17 cellular contexts compared by ENCODE assay signal in genomic region chr15:26674467-26674866, GRCh38.
DNase-seq lines count a peak whose midpoint lies in the region; ATAC-seq and TF ChIP-seq lines count a peak whose summit lies in the region.
"Had no signal": no experiment of that assay in that cellular context is flagged by ENCODE, and none has a peak within 500 bp of the region (broad histone marks: within the 10 kb centered on the region; RNA-seq: fewer than 3 reads in every experiment).

No MANE protein-coding gene starts in this region.

- no peaks in the 10 kb centered on the region; the same call in 1 of the 2 replicates for H3K9me2 ChIP-seq in GM23338 (ENCODE audit: insufficient read depth)

- H2AK5ac ChIP-seq in mesendoderm (ENCODE audit: low read length): no peak overlapping the region

- no peak for DNase-seq in GM23338 (ENCODE audit: low spot score)
- DNase-seq in SK-N-DZ (ENCODE audit: low spot score): peak; percentile 94
- no peak for DNase-seq in WTC11 (ENCODE audit: low spot score)
- DNase-seq in mesendoderm: no peak
- DNase-seq in activated CD4-positive, alpha-beta T cell treated with anti-CD3 and anti-CD28 coated beads for 48 hours: no peak
- no peak for DNase-seq in LoVo (ENCODE audit: low spot score)
- DNase-seq: Caco-2; CD4-positive, CD25-positive, alpha-beta regulatory T cell; CD8-positive, alpha-beta T cell; DMS79; EL; GDM1; GOT3; HCEC 1CT had no signal

- H4K5ac ChIP-seq in mesendoderm (ENCODE audit: low read length): no peak overlapping the region

- H3K18ac ChIP-seq in mesendoderm (ENCODE audit: low read length): peak overlapping the region; percentile 20

- no peak overlapping the region for H3K56ac ChIP-seq in mesendoderm (ENCODE audit: low read length)

- no peaks in the 10 kb centered on the region for H3K36me3 ChIP-seq in GM23338 (ENCODE audit: insufficient read depth)
- no peaks in the 10 kb centered on the region for H3K36me3 ChIP-seq in mesendoderm (ENCODE audit: control insufficient read depth, insufficient read depth, low read length)
- H3K36me3 ChIP-seq: BLaER1 had no signal

- no peak overlapping the region for H2BK120ac ChIP-seq in mesendoderm (ENCODE audit: low read depth, low read length)

- H4K20me1 ChIP-seq in GM23338 (replicated peaks; ENCODE audit: insufficient read depth): peaks cover 7% of the 10 kb centered on the region
- H4K20me1 ChIP-seq: BLaER1 had no signal

- H3K27ac ChIP-seq in GM23338 (ENCODE audit: low read depth) (peak overlapping the region; percentile 74; the same call in 1 of the 2 replicates), mesendoderm (ENCODE audit: low read depth, low read length) (no peak overlapping the region)
- H3K27ac ChIP-seq: BLaER1, C4-2B had no signal

- WGBS in mesendoderm (ENCODE audit: extremely low coverage, insufficient coverage, low lambda C conversion rate): no CpG with 5 or more reads among the region's 4 CpGs

- H3K4ac ChIP-seq in mesendoderm (ENCODE audit: low read depth, low read length): no peak overlapping the region

- no peak overlapping the region for H3K23ac ChIP-seq in mesendoderm (ENCODE audit: low read length)

- H3K4me1 Mint-ChIP-seq in GM23338 (peaks cover 73% of the 10 kb centered on the region), WTC11 (peaks cover 79% of the 10 kb centered on the region)
- H3K4me1 Mint-ChIP-seq: CD4-positive, CD25-positive, alpha-beta regulatory T cell had no signal

- H2BK5ac ChIP-seq in mesendoderm (ENCODE audit: low read length): no peak overlapping the region

- peaks cover 14% of the 10 kb centered on the region for H3K79me1 ChIP-seq in mesendoderm (ENCODE audit: low read length)

- H3K27me3 Mint-ChIP-seq in GM23338 (ENCODE audit: insufficient read depth, low read depth, poor library complexity): peaks cover 10% of the 10 kb centered on the region
- H3K27me3 Mint-ChIP-seq in WTC11 (ENCODE audit: low read depth): no peaks in the 10 kb centered on the region
- H3K27me3 Mint-ChIP-seq: CD4-positive, CD25-positive, alpha-beta regulatory T cell had no signal

- H3K36me3 Mint-ChIP-seq in GM23338 (ENCODE audit: low read depth) (peaks cover 3% of the 10 kb centered on the region; the same call in 2 of the 3 replicates), WTC11 (no peaks in the 10 kb centered on the region)
- H3K36me3 Mint-ChIP-seq: CD8-positive, alpha-beta T cell had no signal

- H3K4me3 Mint-ChIP-seq in GM23338 (no peak overlapping the region), WTC11 (no peak overlapping the region)
- H3K4me3 Mint-ChIP-seq: CD4-positive, CD25-positive, alpha-beta regulatory T cell; CD8-positive, alpha-beta T cell had no signal

- H3F3A ChIP-seq in GM23338 (replicated peaks; ENCODE audit: low read depth): 0 out of 2 replicates have a peak, but pooled peaks cover 2% of the 10 kb centered on the region

- no peak overlapping the region for H2AFZ ChIP-seq in GM23338

- peaks cover 92% of the 10 kb centered on the region for H3K79me2 ChIP-seq in GM23338 (replicated peaks; ENCODE audit: insufficient read depth)
- H3K79me2 ChIP-seq in mesendoderm (ENCODE audit: control insufficient read depth, insufficient read depth, low read length): peaks cover 25% of the 10 kb centered on the region

- no peak overlapping the region for H3K4me3 ChIP-seq in GM23338
- H3K4me3 ChIP-seq in mesendoderm (ENCODE audit: low read length): no peak overlapping the region
- H3K4me3 ChIP-seq: BLaER1 had no signal

- CTCF ChIA-PET in WTC11 (lab: Charles Lee): interaction anchor here (0.6 to 0.9 kb wide), 3 partner anchors 11 to 308 kb away, joined by 3 read pairs; no protein-coding TSS in a partner anchor

- H3K27ac Mint-ChIP-seq in GM23338 (peak overlapping the region; percentile 11; the same call in 1 of the 2 replicates), WTC11 (peak overlapping the region; percentile 43)
- H3K27ac Mint-ChIP-seq: CD4-positive, CD25-positive, alpha-beta regulatory T cell; CD8-positive, alpha-beta T cell had no signal

- no peaks in the 10 kb centered on the region; the same call in 2 of the 3 replicates for H3K9me3 Mint-ChIP-seq in GM23338
- H3K9me3 Mint-ChIP-seq in WTC11: no peaks in the 10 kb centered on the region

- ATAC-seq in GM23338 (no peak), WTC11 (no peak), HG02571 (IDR thresholded peaks at IDR 0.05; ENCODE audit: unreplicated experiment) (no peak)
- ATAC-seq: CD8-positive, alpha-beta T cell had no signal

- TF ChIP-seq CTCF in GM23338 (conservative IDR thresholded peaks at IDR 0.05; ENCODE audit: low read depth in 2 of 2) (no peak), WTC11 (IDR thresholded peaks at IDR 0.05) (no peak)

- peaks cover 47% of the 10 kb centered on the region for H3K4me1 ChIP-seq in GM23338 (ENCODE audit: insufficient read depth)
- peaks cover 8% of the 10 kb centered on the region for H3K4me1 ChIP-seq in mesendoderm (ENCODE audit: control insufficient read depth, low read depth, low read length)
- H3K4me1 ChIP-seq: BLaER1, Caco-2 had no signal

- no peak overlapping the region for H3K4me2 ChIP-seq in GM23338
- no peak overlapping the region for H3K4me2 ChIP-seq in mesendoderm (ENCODE audit: low read length)
- H3K4me2 ChIP-seq: BLaER1 had no signal

- POLR2A ChIA-PET in WTC11 (lab: Charles Lee): no interaction called here

- no peak overlapping the region for H2BK15ac ChIP-seq in mesendoderm (replicated peaks; ENCODE audit: low read depth)

- H4K8ac ChIP-seq in mesendoderm (ENCODE audit: low read depth, low read length): no peak overlapping the region

- H3K27me3 ChIP-seq in GM23338 (ENCODE audit: insufficient read depth): no peaks in the 10 kb centered on the region
- no peaks in the 10 kb centered on the region for H3K27me3 ChIP-seq in mesendoderm (ENCODE audit: insufficient read depth, low read length, poor library complexity)
- H3K27me3 ChIP-seq: BLaER1 had no signal

- H3K9ac ChIP-seq in mesendoderm (ENCODE audit: low read length): no peak overlapping the region
- H3K9ac ChIP-seq: BLaER1 had no signal

TF ChIP-seq in GM23338, 12 proteins besides CTCF, POLR2A, EP300 and RAD21:
- TF ChIP-seq EZH2phosphoT487 (IDR thresholded peaks at IDR 0.05; ENCODE audit: unreplicated experiment) (no peak), REST (IDR thresholded peaks at IDR 0.05; ENCODE audit: unreplicated experiment) (no peak), POLR2AphosphoS5 (IDR thresholded peaks at IDR 0.05; ENCODE audit: low read depth) (no peak), NANOG (IDR thresholded peaks at IDR 0.05; ENCODE audit: borderline replicate concordance) (no peak)
TF ChIP-seq in GM23338: peak in this region for 0.

TF ChIP-seq in WTC11, 78 proteins besides CTCF, POLR2A, EP300 and RAD21 (continues in another document):
- TF ChIP-seq PRDM15 (CRISPR knock-in tag; IDR thresholded peaks at IDR 0.05) (no peak), SMAD4 (CRISPR knock-in tag; IDR thresholded peaks at IDR 0.05) (no peak), TCF7 (CRISPR knock-in tag; IDR thresholded peaks at IDR 0.05; ENCODE audit: low read depth) (no peak), IRF1 (CRISPR knock-in tag; IDR thresholded peaks at IDR 0.05) (no peak), USF1 (CRISPR knock-in tag; IDR thresholded peaks at IDR 0.05) (no peak), NR1H2 (CRISPR knock-in tag; IDR thresholded peaks at IDR 0.05) (no peak), ELF4 (CRISPR knock-in tag; IDR thresholded peaks at IDR 0.05; ENCODE audit: low read depth) (no peak)
